Comparison of ENCODE assay signal across 1 cellular context in the genomic region with DNA sequence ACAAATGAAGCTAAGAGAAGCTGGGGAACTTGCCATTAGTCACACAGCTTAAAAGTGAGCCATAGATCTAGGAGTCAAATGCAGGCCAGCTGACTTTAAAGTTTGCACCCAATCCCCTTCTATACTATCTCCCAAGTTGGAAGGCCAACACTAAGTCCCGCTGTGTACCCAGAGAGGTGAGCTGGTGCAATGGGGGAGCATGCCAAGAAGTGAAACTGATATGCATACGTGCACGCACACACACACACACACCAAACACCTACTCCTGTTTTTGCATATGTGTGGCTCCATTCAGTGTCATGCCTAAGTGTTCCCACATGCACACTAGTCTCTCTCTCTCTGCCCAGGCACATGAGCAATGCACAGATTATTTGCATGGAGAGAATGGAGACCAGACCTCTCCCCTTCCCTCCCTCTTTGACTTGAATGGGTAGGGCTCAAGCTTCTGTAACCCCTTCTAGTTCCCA.
TF ChIP-seq lines count a peak whose summit lies in the region.

No MANE protein-coding gene starts in this region.

TF ChIP-seq in GM12878, 131 proteins besides CTCF, POLR2A, EP300 and RAD21 (continues in another document):
- TF ChIP-seq FOXM1 (IDR thresholded peaks at IDR 0.05; ENCODE audit: low read depth, low read length) (no peak), MYC (IDR thresholded peaks at IDR 0.05; ENCODE audit: insufficient read depth, insufficient read length, insufficient replicate concordance, low read length, severe bottlenecking) (no peak), ZNF687 (IDR thresholded peaks at IDR 0.05) (peak; percentile 93), SREBF1 (IDR thresholded peaks at IDR 0.05; ENCODE audit: low read length) (no peak), CHD4 (IDR thresholded peaks at IDR 0.05) (no peak), POLR2AphosphoS2 (IDR thresholded peaks at IDR 0.05; ENCODE audit: low read depth, low read length) (0 out of 2 replicates have a peak, but pooled peaks have one; percentile 22), HDAC6 (IDR thresholded peaks at IDR 0.05; ENCODE audit: unreplicated experiment) (no peak), ZNF24 (IDR thresholded peaks at IDR 0.05) (peak; percentile 31; the same call in 1 of the 2 replicates), TARDBP (IDR thresholded peaks at IDR 0.05; ENCODE audit: borderline replicate concordance) (no peak), ZNF384 (IDR thresholded peaks at IDR 0.05; ENCODE audit: borderline replicate concordance, low read depth, low read length) (no peak), RB1 (IDR thresholded peaks at IDR 0.05; ENCODE audit: borderline replicate concordance) (no peak), BHLHE40 (IDR thresholded peaks at IDR 0.05; ENCODE audit: borderline replicate concordance in 1 of 2, low read depth in 2 of 2, low read length in 1 of 2) (peak; percentile 99), POU2F2 (IDR thresholded peaks at IDR 0.05; ENCODE audit: borderline replicate concordance, low read depth, low read length) (peak; percentile 100), RBBP5 (conservative IDR thresholded peaks at IDR 0.05) (no peak), TBL1XR1 (IDR thresholded peaks at IDR 0.05; ENCODE audit: low read depth, low read length) (peak; percentile 67), MTA3 (IDR thresholded peaks at IDR 0.05; ENCODE audit: borderline replicate concordance, low read length) (no peak), EED (IDR thresholded peaks at IDR 0.05; ENCODE audit: low read depth) (peak; percentile 47; the same call in 1 of the 2 replicates), SKIL (IDR thresholded peaks at IDR 0.05; ENCODE audit: low read depth, poor library complexity, severe bottlenecking) (peak; percentile 77), SIX5 (IDR thresholded peaks at IDR 0.05; ENCODE audit: low read depth, low read length, severe bottlenecking) (no peak), SREBF2 (IDR thresholded peaks at IDR 0.05; ENCODE audit: low read length) (no peak)
- TF ChIP-seq, protein P1, sequence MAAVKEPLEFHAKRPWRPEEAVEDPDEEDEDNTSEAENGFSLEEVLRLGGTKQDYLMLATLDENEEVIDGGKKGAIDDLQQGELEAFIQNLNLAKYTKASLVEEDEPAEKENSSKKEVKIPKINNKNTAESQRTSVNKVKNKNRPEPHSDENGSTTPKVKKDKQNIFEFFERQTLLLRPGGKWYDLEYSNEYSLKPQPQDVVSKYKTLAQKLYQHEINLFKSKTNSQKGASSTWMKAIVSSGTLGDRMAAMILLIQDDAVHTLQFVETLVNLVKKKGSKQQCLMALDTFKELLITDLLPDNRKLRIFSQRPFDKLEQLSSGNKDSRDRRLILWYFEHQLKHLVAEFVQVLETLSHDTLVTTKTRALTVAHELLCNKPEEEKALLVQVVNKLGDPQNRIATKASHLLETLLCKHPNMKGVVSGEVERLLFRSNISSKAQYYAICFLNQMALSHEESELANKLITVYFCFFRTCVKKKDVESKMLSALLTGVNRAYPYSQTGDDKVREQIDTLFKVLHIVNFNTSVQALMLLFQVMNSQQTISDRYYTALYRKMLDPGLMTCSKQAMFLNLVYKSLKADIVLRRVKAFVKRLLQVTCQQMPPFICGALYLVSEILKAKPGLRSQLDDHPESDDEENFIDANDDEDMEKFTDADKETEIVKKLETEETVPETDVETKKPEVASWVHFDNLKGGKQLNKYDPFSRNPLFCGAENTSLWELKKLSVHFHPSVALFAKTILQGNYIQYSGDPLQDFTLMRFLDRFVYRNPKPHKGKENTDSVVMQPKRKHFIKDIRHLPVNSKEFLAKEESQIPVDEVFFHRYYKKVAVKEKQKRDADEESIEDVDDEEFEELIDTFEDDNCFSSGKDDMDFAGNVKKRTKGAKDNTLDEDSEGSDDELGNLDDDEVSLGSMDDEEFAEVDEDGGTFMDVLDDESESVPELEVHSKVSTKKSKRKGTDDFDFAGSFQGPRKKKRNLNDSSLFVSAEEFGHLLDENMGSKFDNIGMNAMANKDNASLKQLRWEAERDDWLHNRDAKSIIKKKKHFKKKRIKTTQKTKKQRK (IDR thresholded peaks at IDR 0.05; ENCODE audit: low read depth, low read length): no peak
- TF ChIP-seq, protein P2, sequence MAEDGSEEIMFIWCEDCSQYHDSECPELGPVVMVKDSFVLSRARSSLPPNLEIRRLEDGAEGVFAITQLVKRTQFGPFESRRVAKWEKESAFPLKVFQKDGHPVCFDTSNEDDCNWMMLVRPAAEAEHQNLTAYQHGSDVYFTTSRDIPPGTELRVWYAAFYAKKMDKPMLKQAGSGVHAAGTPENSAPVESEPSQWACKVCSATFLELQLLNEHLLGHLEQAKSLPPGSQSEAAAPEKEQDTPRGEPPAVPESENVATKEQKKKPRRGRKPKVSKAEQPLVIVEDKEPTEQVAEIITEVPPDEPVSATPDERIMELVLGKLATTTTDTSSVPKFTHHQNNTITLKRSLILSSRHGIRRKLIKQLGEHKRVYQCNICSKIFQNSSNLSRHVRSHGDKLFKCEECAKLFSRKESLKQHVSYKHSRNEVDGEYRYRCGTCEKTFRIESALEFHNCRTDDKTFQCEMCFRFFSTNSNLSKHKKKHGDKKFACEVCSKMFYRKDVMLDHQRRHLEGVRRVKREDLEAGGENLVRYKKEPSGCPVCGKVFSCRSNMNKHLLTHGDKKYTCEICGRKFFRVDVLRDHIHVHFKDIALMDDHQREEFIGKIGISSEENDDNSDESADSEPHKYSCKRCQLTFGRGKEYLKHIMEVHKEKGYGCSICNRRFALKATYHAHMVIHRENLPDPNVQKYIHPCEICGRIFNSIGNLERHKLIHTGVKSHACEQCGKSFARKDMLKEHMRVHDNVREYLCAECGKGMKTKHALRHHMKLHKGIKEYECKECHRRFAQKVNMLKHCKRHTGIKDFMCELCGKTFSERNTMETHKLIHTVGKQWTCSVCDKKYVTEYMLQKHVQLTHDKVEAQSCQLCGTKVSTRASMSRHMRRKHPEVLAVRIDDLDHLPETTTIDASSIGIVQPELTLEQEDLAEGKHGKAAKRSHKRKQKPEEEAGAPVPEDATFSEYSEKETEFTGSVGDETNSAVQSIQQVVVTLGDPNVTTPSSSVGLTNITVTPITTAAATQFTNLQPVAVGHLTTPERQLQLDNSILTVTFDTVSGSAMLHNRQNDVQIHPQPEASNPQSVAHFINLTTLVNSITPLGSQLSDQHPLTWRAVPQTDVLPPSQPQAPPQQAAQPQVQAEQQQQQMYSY (CRISPR knock-in tag; IDR thresholded peaks at IDR 0.05): no peak
- TF ChIP-seq, protein P3, sequence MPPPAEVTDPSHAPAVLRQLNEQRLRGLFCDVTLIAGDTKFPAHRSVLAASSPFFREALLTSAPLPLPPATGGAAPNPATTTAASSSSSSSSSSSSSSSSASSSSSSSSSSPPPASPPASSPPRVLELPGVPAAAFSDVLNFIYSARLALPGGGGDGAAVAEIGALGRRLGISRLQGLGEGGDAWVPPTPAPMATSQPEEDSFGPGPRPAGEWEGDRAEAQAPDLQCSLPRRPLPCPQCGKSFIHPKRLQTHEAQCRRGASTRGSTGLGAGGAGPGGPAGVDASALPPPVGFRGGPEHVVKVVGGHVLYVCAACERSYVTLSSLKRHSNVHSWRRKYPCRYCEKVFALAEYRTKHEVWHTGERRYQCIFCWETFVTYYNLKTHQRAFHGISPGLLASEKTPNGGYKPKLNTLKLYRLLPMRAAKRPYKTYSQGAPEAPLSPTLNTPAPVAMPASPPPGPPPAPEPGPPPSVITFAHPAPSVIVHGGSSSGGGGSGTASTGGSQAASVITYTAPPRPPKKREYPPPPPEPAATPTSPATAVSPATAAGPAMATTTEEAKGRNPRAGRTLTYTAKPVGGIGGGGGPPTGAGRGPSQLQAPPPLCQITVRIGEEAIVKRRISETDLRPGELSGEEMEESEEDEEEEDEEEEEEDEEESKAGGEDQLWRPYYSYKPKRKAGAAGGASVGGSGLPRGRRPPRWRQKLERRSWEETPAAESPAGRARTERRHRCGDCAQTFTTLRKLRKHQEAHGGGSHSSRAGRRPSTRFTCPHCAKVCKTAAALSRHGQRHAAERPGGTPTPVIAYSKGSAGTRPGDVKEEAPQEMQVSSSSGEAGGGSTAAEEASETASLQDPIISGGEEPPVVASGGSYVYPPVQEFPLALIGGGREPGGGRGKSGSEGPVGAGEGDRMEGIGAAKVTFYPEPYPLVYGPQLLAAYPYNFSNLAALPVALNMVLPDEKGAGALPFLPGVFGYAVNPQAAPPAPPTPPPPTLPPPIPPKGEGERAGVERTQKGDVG (CRISPR knock-in tag; IDR thresholded peaks at IDR 0.05): no peak
- TF ChIP-seq, protein P4, sequence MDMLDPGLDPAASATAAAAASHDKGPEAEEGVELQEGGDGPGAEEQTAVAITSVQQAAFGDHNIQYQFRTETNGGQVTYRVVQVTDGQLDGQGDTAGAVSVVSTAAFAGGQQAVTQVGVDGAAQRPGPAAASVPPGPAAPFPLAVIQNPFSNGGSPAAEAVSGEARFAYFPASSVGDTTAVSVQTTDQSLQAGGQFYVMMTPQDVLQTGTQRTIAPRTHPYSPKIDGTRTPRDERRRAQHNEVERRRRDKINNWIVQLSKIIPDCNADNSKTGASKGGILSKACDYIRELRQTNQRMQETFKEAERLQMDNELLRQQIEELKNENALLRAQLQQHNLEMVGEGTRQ (IDR thresholded peaks at IDR 0.05; ENCODE audit: borderline replicate concordance, low read depth, low read length): peak; percentile 4; the same call in 1 of the 2 replicates
- TF ChIP-seq, protein P5, sequence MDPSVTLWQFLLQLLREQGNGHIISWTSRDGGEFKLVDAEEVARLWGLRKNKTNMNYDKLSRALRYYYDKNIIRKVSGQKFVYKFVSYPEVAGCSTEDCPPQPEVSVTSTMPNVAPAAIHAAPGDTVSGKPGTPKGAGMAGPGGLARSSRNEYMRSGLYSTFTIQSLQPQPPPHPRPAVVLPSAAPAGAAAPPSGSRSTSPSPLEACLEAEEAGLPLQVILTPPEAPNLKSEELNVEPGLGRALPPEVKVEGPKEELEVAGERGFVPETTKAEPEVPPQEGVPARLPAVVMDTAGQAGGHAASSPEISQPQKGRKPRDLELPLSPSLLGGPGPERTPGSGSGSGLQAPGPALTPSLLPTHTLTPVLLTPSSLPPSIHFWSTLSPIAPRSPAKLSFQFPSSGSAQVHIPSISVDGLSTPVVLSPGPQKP (IDR thresholded peaks at IDR 0.05; ENCODE audit: low read depth, low read length): no peak; the same call in 1 of the 2 replicates
- TF ChIP-seq, protein P6, sequence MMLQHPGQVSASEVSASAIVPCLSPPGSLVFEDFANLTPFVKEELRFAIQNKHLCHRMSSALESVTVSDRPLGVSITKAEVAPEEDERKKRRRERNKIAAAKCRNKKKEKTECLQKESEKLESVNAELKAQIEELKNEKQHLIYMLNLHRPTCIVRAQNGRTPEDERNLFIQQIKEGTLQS (IDR thresholded peaks at IDR 0.05; ENCODE audit: borderline replicate concordance, extremely low read depth, low read depth, low read length): no peak
- TF ChIP-seq, protein P7, sequence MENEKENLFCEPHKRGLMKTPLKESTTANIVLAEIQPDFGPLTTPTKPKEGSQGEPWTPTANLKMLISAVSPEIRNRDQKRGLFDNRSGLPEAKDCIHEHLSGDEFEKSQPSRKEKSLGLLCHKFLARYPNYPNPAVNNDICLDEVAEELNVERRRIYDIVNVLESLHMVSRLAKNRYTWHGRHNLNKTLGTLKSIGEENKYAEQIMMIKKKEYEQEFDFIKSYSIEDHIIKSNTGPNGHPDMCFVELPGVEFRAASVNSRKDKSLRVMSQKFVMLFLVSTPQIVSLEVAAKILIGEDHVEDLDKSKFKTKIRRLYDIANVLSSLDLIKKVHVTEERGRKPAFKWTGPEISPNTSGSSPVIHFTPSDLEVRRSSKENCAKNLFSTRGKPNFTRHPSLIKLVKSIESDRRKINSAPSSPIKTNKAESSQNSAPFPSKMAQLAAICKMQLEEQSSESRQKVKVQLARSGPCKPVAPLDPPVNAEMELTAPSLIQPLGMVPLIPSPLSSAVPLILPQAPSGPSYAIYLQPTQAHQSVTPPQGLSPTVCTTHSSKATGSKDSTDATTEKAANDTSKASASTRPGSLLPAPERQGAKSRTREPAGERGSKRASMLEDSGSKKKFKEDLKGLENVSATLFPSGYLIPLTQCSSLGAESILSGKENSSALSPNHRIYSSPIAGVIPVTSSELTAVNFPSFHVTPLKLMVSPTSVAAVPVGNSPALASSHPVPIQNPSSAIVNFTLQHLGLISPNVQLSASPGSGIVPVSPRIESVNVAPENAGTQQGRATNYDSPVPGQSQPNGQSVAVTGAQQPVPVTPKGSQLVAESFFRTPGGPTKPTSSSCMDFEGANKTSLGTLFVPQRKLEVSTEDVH (IDR thresholded peaks at IDR 0.05; ENCODE audit: low read depth, partially characterized antibody): no peak
